ENCODE assay signal across 1 cellular context in genomic region chr6:85323435-85324040, GRCh38.
TF ChIP-seq lines count a peak whose summit lies in the region.

No MANE protein-coding gene starts in this region.

TF ChIP-seq in K562, 482 proteins besides CTCF, POLR2A, EP300 and RAD21 (continued from another document):
- no peak for TF ChIP-seq IRF9 (tag; IDR thresholded peaks at IDR 0.05)
- TF ChIP-seq ELK3 (CRISPR knock-in tag; IDR thresholded peaks at IDR 0.05): no peak
- TF ChIP-seq ARID1B (IDR thresholded peaks at IDR 0.05): no peak
- no peak for TF ChIP-seq HOXB6 (CRISPR knock-in tag; IDR thresholded peaks at IDR 0.05; ENCODE audit: borderline replicate concordance)
- TF ChIP-seq, protein P1, sequence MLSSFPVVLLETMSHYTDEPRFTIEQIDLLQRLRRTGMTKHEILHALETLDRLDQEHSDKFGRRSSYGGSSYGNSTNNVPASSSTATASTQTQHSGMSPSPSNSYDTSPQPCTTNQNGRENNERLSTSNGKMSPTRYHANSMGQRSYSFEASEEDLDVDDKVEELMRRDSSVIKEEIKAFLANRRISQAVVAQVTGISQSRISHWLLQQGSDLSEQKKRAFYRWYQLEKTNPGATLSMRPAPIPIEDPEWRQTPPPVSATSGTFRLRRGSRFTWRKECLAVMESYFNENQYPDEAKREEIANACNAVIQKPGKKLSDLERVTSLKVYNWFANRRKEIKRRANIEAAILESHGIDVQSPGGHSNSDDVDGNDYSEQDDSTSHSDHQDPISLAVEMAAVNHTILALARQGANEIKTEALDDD (IDR thresholded peaks at IDR 0.05): no peak
- TF ChIP-seq ZNF445 (CRISPR knock-in tag; IDR thresholded peaks at IDR 0.05; ENCODE audit: low read depth): no peak
- no peak for TF ChIP-seq GATAD2A (IDR thresholded peaks at IDR 0.05)
- TF ChIP-seq, protein P2, sequence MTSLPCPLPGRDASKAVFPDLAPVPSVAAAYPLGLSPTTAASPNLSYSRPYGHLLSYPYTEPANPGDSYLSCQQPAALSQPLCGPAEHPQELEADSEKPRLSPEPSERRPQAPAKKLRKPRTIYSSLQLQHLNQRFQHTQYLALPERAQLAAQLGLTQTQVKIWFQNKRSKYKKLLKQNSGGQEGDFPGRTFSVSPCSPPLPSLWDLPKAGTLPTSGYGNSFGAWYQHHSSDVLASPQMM (CRISPR knock-in tag; IDR thresholded peaks at IDR 0.05): no peak
- no peak for TF ChIP-seq CBX5 (IDR thresholded peaks at IDR 0.05; ENCODE audit: borderline replicate concordance, low read depth)
- TF ChIP-seq EWSR1 (IDR thresholded peaks at IDR 0.05; ENCODE audit: borderline replicate concordance, low read depth, partially characterized antibody): no peak
- no peak for TF ChIP-seq GMEB1 (CRISPR knock-in tag; IDR thresholded peaks at IDR 0.05)
